22 cellular contexts compared by ENCODE assay signal in genomic region chr3:13260259-13261103, GRCh38.
DNase-seq lines count a peak whose midpoint lies in the region; ATAC-seq and TF ChIP-seq lines count a peak whose summit lies in the region.
"Had no signal": no experiment of that assay in that cellular context is flagged by ENCODE, and none has a peak within 500 bp of the region (broad histone marks: within the 10 kb centered on the region; RNA-seq: fewer than 3 reads in every experiment).

No MANE protein-coding gene starts in this region.

- H3K4me3 ChIP-seq in BE2C (ENCODE audit: low read depth, low read length) (no peak overlapping the region), HCT116 (replicated peaks in 1 of 2; ENCODE audit: low read depth in 1 of 2, low read length in 2 of 2) (no peak overlapping the region), liver (ENCODE audit: low read depth in 1 of 3, low read length in 3 of 3) (no peak overlapping the region)
- H3K4me3 ChIP-seq: prostate gland, smooth muscle cell had no signal

- no peaks in the 10 kb centered on the region for H3K9me2 ChIP-seq in HCT116 (ENCODE audit: insufficient read depth)

- no peaks in the 10 kb centered on the region for H4K20me1 ChIP-seq in HCT116 (ENCODE audit: insufficient read depth)

- TF ChIP-seq POLR2A in HCT116 (IDR thresholded peaks at IDR 0.05; ENCODE audit: borderline replicate concordance, extremely low read depth, insufficient read depth, insufficient read length) = no peak

- peaks cover 9 to 10% of the 10 kb centered on the region in 2 donors for H3K4me1 Mint-ChIP-seq in immature natural killer cell

- no peak overlapping the region for H3K4me3 Mint-ChIP-seq in immature natural killer cell
- H3K4me3 Mint-ChIP-seq: CD4-positive, alpha-beta T cell; effector memory CD8-positive, alpha-beta T cell; naive B cell; T-helper 17 cell had no signal

- RAD21 ChIA-PET in HCT116 (lab: Charles Lee; ENCODE audit: low non-redundant PET in 1 of 2, low total read pairs in 2 of 2, uncharacterized antibody in 2 of 2, unreplicated experiment in 2 of 2) = no interaction called here

- H3K36me3 ChIP-seq in BE2C (no peaks in the 10 kb centered on the region), HCT116 (ENCODE audit: control insufficient read depth in 1 of 2, insufficient read depth in 2 of 2, low read length in 2 of 2) (no peaks in the 10 kb centered on the region), liver (ENCODE audit: control insufficient read depth in 4 of 4, insufficient read depth in 3 of 4, low read depth in 1 of 4, low read length in 3 of 4) (no peaks in the 10 kb centered on the region)
- H3K36me3 ChIP-seq: prostate gland had no signal

- peak; percentile 32 for TF ChIP-seq CTCF in BE2C (IDR thresholded peaks at IDR 0.05; ENCODE audit: low read depth, low read length)
- peak in 2 of 3 experiments; percentile 36 to 55; a peak in 4 of 6 replicates for TF ChIP-seq CTCF in HCT116 (IDR thresholded peaks at IDR 0.05 in 2 of 3, conservative IDR thresholded peaks at IDR 0.05 in 1 of 3; ENCODE audit: borderline replicate concordance in 1 of 3, insufficient read depth in 1 of 3, low read depth in 2 of 3, low read length in 2 of 3)
- peak; percentile 31; the same call in 1 of the 2 replicates for TF ChIP-seq CTCF in VCaP (conservative IDR thresholded peaks at IDR 0.05)
- TF ChIP-seq CTCF in liver (IDR thresholded peaks at IDR 0.05; ENCODE audit: low read depth, low read length, missing input control) = peak; percentile 35

- no peaks in the 10 kb centered on the region for H3K9me3 ChIP-seq in BE2C
- H3K9me3 ChIP-seq in HCT116 (ENCODE audit: control insufficient read depth in 1 of 2, insufficient read depth in 1 of 2, low read depth in 1 of 2, low read length in 2 of 2) = no peaks in the 10 kb centered on the region
- H3K9me3 ChIP-seq in liver (ENCODE audit: control insufficient read depth in 4 of 4, low read length in 3 of 4) = no peaks in the 10 kb centered on the region
- H3K9me3 ChIP-seq: prostate gland had no signal

- H3K36me3 Mint-ChIP-seq in immature natural killer cell = peaks cover 0 to 4% (median 0%) of the 10 kb centered on the region in 3 donors

- CTCF ChIA-PET in HCT116 (lab: Charles Lee) = interaction anchor here (0.8 kb wide), 1 partner anchor 10 kb away, joined by 3 read pairs; no protein-coding TSS in a partner anchor

- DNase-seq in BE2C (no peak), HCT116 (ENCODE audit: low read depth, low spot score) (no peak), KG1 (lab: John Stamatoyannopoulos, UW) (no peak), immature natural killer cell (no peak)
- no peak for DNase-seq in effector CD4-positive, alpha-beta T cell
- DNase-seq: activated CD4-positive, CD25-positive, alpha-beta regulatory T cell; CD4-positive, alpha-beta T cell; DMS153; effector memory CD8-positive, alpha-beta T cell; GOT3; islet precursor cell; naive B cell; NCI-H1048; NCI-H2029; NCI-H510A; SHP77 treated with DMSO at 0.1 percent for 48 hours; T-helper 17 cell had no signal

- H3K27me3 ChIP-seq in BE2C (no peaks in the 10 kb centered on the region), HCT116 (ENCODE audit: insufficient read depth, low read length) (no peaks in the 10 kb centered on the region), liver (ENCODE audit: control insufficient read depth in 4 of 4, insufficient read depth in 4 of 4, low read length in 3 of 4) (no peaks in the 10 kb centered on the region)

- no peak overlapping the region for H3K9ac ChIP-seq in HCT116 (ENCODE audit: low read length)
- H3K9ac ChIP-seq in liver (ENCODE audit: low read depth in 1 of 2, low read length in 2 of 2) = no peak overlapping the region

- ATAC-seq in HCT116 (peak; percentile 66), GM18870 (IDR thresholded peaks at IDR 0.05; ENCODE audit: unreplicated experiment) (no peak)
- ATAC-seq: effector memory CD8-positive, alpha-beta T cell; T-helper 17 cell had no signal

- no peak overlapping the region for H3K27ac ChIP-seq in HCT116 (ENCODE audit: low read depth, low read length)
- no peak overlapping the region for H3K27ac ChIP-seq in VCaP
- H3K27ac ChIP-seq in liver (ENCODE audit: low read depth in 1 of 2, low read length in 2 of 2) = peak overlapping the region; percentile 4 to 9
- H3K27ac ChIP-seq: prostate gland had no signal

- H3K4me1 ChIP-seq in BE2C = no peaks in the 10 kb centered on the region
- H3K4me1 ChIP-seq in HCT116 (ENCODE audit: control insufficient read depth in 1 of 2, insufficient read depth in 2 of 2, low read length in 2 of 2) = peaks cover 0 to 7% of the 10 kb centered on the region in 2 experiments; a peak in 2 of 4 replicates
- H3K4me1 ChIP-seq in liver (ENCODE audit: control insufficient read depth in 4 of 4, insufficient read depth in 4 of 4, low read length in 3 of 4) = peaks cover 30 to 57% (median 40%) of the 10 kb centered on the region in 4 donors
- H3K4me1 ChIP-seq: prostate gland had no signal

- POLR2A ChIA-PET in HCT116 (lab: Charles Lee) = no interaction called here

- H3K9me3 Mint-ChIP-seq in immature natural killer cell = peaks cover 0 to 1% (median 0%) of the 10 kb centered on the region in 6 donors
- H3K9me3 Mint-ChIP-seq: CD4-positive, alpha-beta T cell had no signal

- no TSS peak for BruUV-seq in HCT116 (replicated peaks; lab: Mats Ljungman, UMichigan)

- 52% methylated on average over 15 of the region's 15 CpGs for WGBS in liver

- TF ChIP-seq RAD21 in HCT116 (IDR thresholded peaks at IDR 0.05; ENCODE audit: low read depth) (no peak), liver (IDR thresholded peaks at IDR 0.05) (peak in 1 of 2 donors; percentile 61)

- H3K27me3 Mint-ChIP-seq in immature natural killer cell (ENCODE audit: low read depth in 3 of 3) = peaks cover 3 to 6% (median 5%) of the 10 kb centered on the region in 3 donors
- H3K27me3 Mint-ChIP-seq: CD4-positive, alpha-beta T cell had no signal

- no peak overlapping the region for H3K4me2 ChIP-seq in HCT116 (ENCODE audit: low read length)
- H3K4me2 ChIP-seq: smooth muscle cell had no signal

- no peak overlapping the region for H2AFZ ChIP-seq in HCT116 (ENCODE audit: low read depth, low read length, poor library complexity, severe bottlenecking)

- no peak overlapping the region for H3K27ac Mint-ChIP-seq in immature natural killer cell
- H3K27ac Mint-ChIP-seq: CD4-positive, alpha-beta T cell; T-helper 17 cell had no signal

- H3K79me2 ChIP-seq in HCT116 (ENCODE audit: insufficient read depth, low read length) = no peaks in the 10 kb centered on the region

- intact Hi-C loops in HCT116 (cut with micrococcal nuclease) = no loop called here

TF ChIP-seq in HCT116, 20 proteins besides CTCF, POLR2A, EP300 and RAD21 (continues in another document):
- TF ChIP-seq MAX (IDR thresholded peaks at IDR 0.05) (no peak), ZFX (IDR thresholded peaks at IDR 0.05) (no peak), ELF1 (IDR thresholded peaks at IDR 0.05; ENCODE audit: borderline replicate concordance, low read depth) (no peak), EZH2 (IDR thresholded peaks at IDR 0.05) (no peak), ATF3 (IDR thresholded peaks at IDR 0.05) (no peak), EZH2phosphoT487 (IDR thresholded peaks at IDR 0.05; ENCODE audit: borderline replicate concordance) (no peak), CEBPB (IDR thresholded peaks at IDR 0.05; ENCODE audit: low read depth) (no peak), YY1 (IDR thresholded peaks at IDR 0.05; ENCODE audit: extremely low read depth, insufficient replicate concordance, low read depth, low read length) (no peak), SRF (IDR thresholded peaks at IDR 0.05; ENCODE audit: low read depth) (no peak)

TF ChIP-seq in liver, 16 proteins besides CTCF, POLR2A, EP300 and RAD21:
- TF ChIP-seq YY1 (IDR thresholded peaks at IDR 0.05) (peak; percentile 1), NR2F2 (IDR thresholded peaks at IDR 0.05) (no peak)

Comparison
In these comparisons a context has a peak if more than half of its experiments do, and no peak if none do; other contexts are left out.
1. H3K27ac ChIP-seq: peak in liver (2 of 2); none in HCT116 (single experiment) and VCaP (single experiment).
2. Peak in every context shown above with its lines, with median percentiles within 50 percentile points of each other: CTCF ChIP-seq.